Comparison of ENCODE assay signal across 9 cellular contexts in genomic region chr16:75105306-75106061, GRCh38. TPM values are rescaled to one million over a fixed set of nuclear protein-coding genes. Genes with fewer than 3 reads are reported as not detected.
DNase-seq lines count a peak whose midpoint lies in the region; ATAC-seq lines count a peak whose summit lies in the region.
"Had no signal": no experiment of that assay in that cellular context is flagged by ENCODE, and none has a peak within 500 bp of the region (broad histone marks: within the 10 kb centered on the region; RNA-seq: fewer than 3 reads in every experiment).

No MANE protein-coding gene starts in this region.

- CTCF ChIA-PET in CD4-positive, alpha-beta memory T cell (lab: Charles Lee; ENCODE audit: partially characterized antibody) = interaction anchor here (0.6 to 1.3 kb wide), 3 partner anchors 25 to 241 kb away, joined by 3 to 6 read pairs (median 3); no protein-coding TSS in a partner anchor

- H3K36me3 Mint-ChIP-seq in CD4-positive, alpha-beta memory T cell = no peaks in the 10 kb centered on the region

- peak overlapping the region in 3 of 8 donors; percentile 3 to 28 (median 20) for H3K4me3 Mint-ChIP-seq in CD4-positive, alpha-beta memory T cell

- peaks cover 61% of the 10 kb centered on the region for H3K4me1 ChIP-seq in CD4-positive, alpha-beta memory T cell (ENCODE audit: insufficient read depth, low read length)
- H3K4me1 ChIP-seq in SJCRH30 = peaks cover 8% of the 10 kb centered on the region

- H3K9me3 Mint-ChIP-seq in CD4-positive, alpha-beta memory T cell = peaks cover 0 to 5% (median 0%) of the 10 kb centered on the region in 8 donors

- DNase-seq in CD4-positive, alpha-beta memory T cell = no peak
- peak; percentile 17 to 22 for DNase-seq in SJCRH30
- DNase-seq in germinal center (ENCODE audit: low spot score) = peak; percentile 17
- peak; percentile 90 for DNase-seq in pons (ENCODE audit: low spot score)
- no peak for DNase-seq in NK-92 treated with Interleukin-12 subunit alpha and Interleukin-12 subunit beta, amount 100 ng/mL, for 24 hours (lab: John Stamatoyannopoulos, UW)
- no peak for DNase-seq in activated naive CD4-positive, alpha-beta T cell treated with Interleukin-2 at 50 U/mL for 16 hours
- no peak for DNase-seq in stimulated activated naive CD8-positive, alpha-beta T cell treated with anti-CD3 and anti-CD28 coated beads, Interleukin-15, Interleukin-2, amounts not matched to agents 100 U/mL and 50 U/mL, for 24 hours
- DNase-seq in stimulated activated CD4-positive, alpha-beta T cell treated with anti-CD3 and anti-CD28 coated beads, Interleukin-4, amount 100 ng/mL, for 1 hour = no peak
- DNase-seq: NCI-H510A treated with DMSO at 0.1 percent for 48 hours had no signal

- H3K36me3 ChIP-seq in CD4-positive, alpha-beta memory T cell (ENCODE audit: insufficient read depth, low read length) = no peaks in the 10 kb centered on the region
- H3K36me3 ChIP-seq in SJCRH30 = no peaks in the 10 kb centered on the region

- no peak for ATAC-seq in stimulated activated naive CD8-positive, alpha-beta T cell treated with anti-CD3 and anti-CD28 coated beads, Interleukin-15, Interleukin-2, amounts not matched to agents 100 U/mL and 50 U/mL, for 24 hours

- intact Hi-C loops in CD4-positive, alpha-beta memory T cell (cut with micrococcal nuclease) = no loop called here

- POLR2A ChIA-PET in CD4-positive, alpha-beta memory T cell (lab: Charles Lee; ENCODE audit: partially characterized antibody) = interaction anchor here (1.0 to 1.8 kb wide), 4 partner anchors 9 to 107 kb away, joined by 3 to 5 read pairs (median 3); partner anchors contain the start of gene ZNRF1

- H3K9me3 ChIP-seq in CD4-positive, alpha-beta memory T cell (ENCODE audit: control insufficient read depth in 1 of 2, low read length in 2 of 2) = no peaks in the 10 kb centered on the region
- no peaks in the 10 kb centered on the region for H3K9me3 ChIP-seq in SJCRH30 (replicated peaks)

- H3K4me1 Mint-ChIP-seq in CD4-positive, alpha-beta memory T cell = peaks cover 35 to 76% (median 48%) of the 10 kb centered on the region in 4 donors

- no peak overlapping the region for H3K4me3 ChIP-seq in CD4-positive, alpha-beta memory T cell (ENCODE audit: low read length in 2 of 2)
- H3K4me3 ChIP-seq in SJCRH30 = no peak overlapping the region

- H3K27ac Mint-ChIP-seq in CD4-positive, alpha-beta memory T cell = peak overlapping the region; percentile 12 to 86 (median 49)

- no peaks in the 10 kb centered on the region for H3K27me3 Mint-ChIP-seq in CD4-positive, alpha-beta memory T cell

- H3K27ac ChIP-seq in CD4-positive, alpha-beta memory T cell (ENCODE audit: low read depth, low read length) = no peak overlapping the region
- H3K27ac ChIP-seq in SJCRH30 = no peak overlapping the region

- no peaks in the 10 kb centered on the region for H3K27me3 ChIP-seq in CD4-positive, alpha-beta memory T cell (ENCODE audit: insufficient read depth, low read length)
- H3K27me3 ChIP-seq in SJCRH30 = no peaks in the 10 kb centered on the region

RNA-seq across cellular contexts. Expression of gene LDHD, which starts 11.1 kb away (rescaled TPM):
- total RNA-seq in CD4-positive, alpha-beta memory T cell = under 1 TPM; 0.17 to 0.20 TPM
- polyA plus RNA-seq in CD4-positive, alpha-beta memory T cell = under 1 TPM in 1 of 2 donors, not detected in 1; 0.09 TPM
- 0.08 TPM in 1 of 2 replicates, not detected in the other for total RNA-seq in SJCRH30 (2014; rRNA removed; shearing (Covaris generic))

RNA-seq across cellular contexts. Expression of gene ZFP1, which starts 42.8 kb away (rescaled TPM):
- total RNA-seq in CD4-positive, alpha-beta memory T cell = 10 to 100 TPM; 11.7 to 13.4 TPM
- 10 to 100 TPM; 18.4 to 22.3 TPM for polyA plus RNA-seq in CD4-positive, alpha-beta memory T cell
- 8.4 and 10.9 TPM in 2 replicates for total RNA-seq in SJCRH30 (2014; rRNA removed; shearing (Covaris generic))

Comparison
In these comparisons a context has a peak if more than half of its experiments do, and no peak if none do; other contexts are left out.
1. DNase-seq: peak in SJCRH30 (2 of 2), germinal center (single experiment) and pons (single experiment); none in CD4-positive, alpha-beta memory T cell (0 of 5), NK-92 treated with Interleukin-12 subunit alpha and Interleukin-12 subunit beta, amount 100 ng/mL, for 24 hours (single experiment), activated naive CD4-positive, alpha-beta T cell treated with Interleukin-2 at 50 U/mL for 16 hours (single experiment), stimulated activated naive CD8-positive, alpha-beta T cell treated with anti-CD3 and anti-CD28 coated beads, Interleukin-15, Interleukin-2, amounts not matched to agents 100 U/mL and 50 U/mL, for 24 hours (single experiment) and stimulated activated CD4-positive, alpha-beta T cell treated with anti-CD3 and anti-CD28 coated beads, Interleukin-4, amount 100 ng/mL, for 1 hour (single experiment).